Comparison of ENCODE assay signal across 9 cellular contexts in genomic region chr3:183449391-183449790, GRCh38. TPM values are rescaled to one million over a fixed set of nuclear protein-coding genes. Genes with fewer than 3 reads are reported as not detected.
A peak's percentile ranks its signal among the peaks of the same experiment; 100 is the strongest.
DNase-seq lines count a peak whose midpoint lies in the region; ATAC-seq and TF ChIP-seq lines count a peak whose summit lies in the region.
"Had no signal": no experiment of that assay in that cellular context is flagged by ENCODE, and none has a peak within 500 bp of the region (broad histone marks: within the 10 kb centered on the region; RNA-seq: fewer than 3 reads in every experiment).

No MANE protein-coding gene starts in this region.

- H3K27me3 ChIP-seq in BE2C (no peaks in the 10 kb centered on the region), Karpas-422 (ENCODE audit: low read length) (no peaks in the 10 kb centered on the region), mesendoderm (ENCODE audit: insufficient read depth, low read length, poor library complexity) (no peaks in the 10 kb centered on the region), stomach (no peaks in the 10 kb centered on the region)

- H3K4me3 ChIP-seq in BE2C (ENCODE audit: low read depth, low read length) (peak overlapping the region; percentile 79; the same call in 1 of the 2 replicates), Karpas-422 (ENCODE audit: low read length) (peak overlapping the region; percentile 80; the same call in 1 of the 2 replicates), choroid plexus epithelial cell (ENCODE audit: low read depth, low read length) (no peak overlapping the region), mesendoderm (ENCODE audit: low read length) (no peak overlapping the region), stomach (no peak overlapping the region)

- H3K79me2 ChIP-seq in Karpas-422 (ENCODE audit: low read length) = peaks cover 30% of the 10 kb centered on the region
- H3K79me2 ChIP-seq in mesendoderm (ENCODE audit: control insufficient read depth, insufficient read depth, low read length) = peaks cover 10% of the 10 kb centered on the region

- H3K56ac ChIP-seq in mesendoderm (ENCODE audit: low read length) = peak overlapping the region; percentile 58

- peaks cover 6% of the 10 kb centered on the region for H3K79me1 ChIP-seq in mesendoderm (ENCODE audit: low read length)

- H4K20me1 ChIP-seq in Karpas-422 (ENCODE audit: insufficient read depth, low read depth, low read length) = no peaks in the 10 kb centered on the region

- H3K4me1 ChIP-seq in BE2C (no peaks in the 10 kb centered on the region), Karpas-422 (ENCODE audit: low read length) (peaks cover 28% of the 10 kb centered on the region), mesendoderm (ENCODE audit: control insufficient read depth, low read depth, low read length) (peaks cover 2% of the 10 kb centered on the region), stomach (peaks cover 8 to 30% (median 15%) of the 10 kb centered on the region in 4 donors)

- H2AFZ ChIP-seq in Karpas-422 (ENCODE audit: low read length) = no peak overlapping the region

- H2BK120ac ChIP-seq in mesendoderm (ENCODE audit: low read depth, low read length) = no peak overlapping the region

- TF ChIP-seq POLR2A in stomach (IDR thresholded peaks at IDR 0.05) = no peak

- ATAC-seq in GM21526 (IDR thresholded peaks at IDR 0.05; ENCODE audit: low FRiP score, unreplicated experiment) = no peak

- H3K27ac ChIP-seq in Karpas-422 (ENCODE audit: low read length) (no peak overlapping the region), mesendoderm (ENCODE audit: low read depth, low read length) (no peak overlapping the region), stomach (peak overlapping the region in 1 of 5 donors; percentile 0)

- H3K9ac ChIP-seq in Karpas-422 (ENCODE audit: low read length) (peak overlapping the region; percentile 80), mesendoderm (ENCODE audit: low read length) (peak overlapping the region; percentile 57)

- no peak overlapping the region for H2BK5ac ChIP-seq in mesendoderm (ENCODE audit: low read length)

- no peak overlapping the region for H3K4ac ChIP-seq in mesendoderm (ENCODE audit: low read depth, low read length)

- peak overlapping the region; percentile 87 for H3K4me2 ChIP-seq in Karpas-422 (ENCODE audit: low read depth, low read length, poor library complexity, severe bottlenecking)
- H3K4me2 ChIP-seq in mesendoderm (ENCODE audit: low read length) = no peak overlapping the region

- intact Hi-C loops in stomach (cut with DNase I; ENCODE audit: low total_unique reads) = no loop called here

- H3K9me3 ChIP-seq in BE2C (no peaks in the 10 kb centered on the region), Karpas-422 (ENCODE audit: low read length) (peaks cover 3% of the 10 kb centered on the region; the same call in 1 of the 2 replicates), stomach (peaks cover 0 to 3% (median 0%) of the 10 kb centered on the region in 4 donors)

- peak; percentile 32; the same call in 1 of the 2 replicates for TF ChIP-seq CTCF in BE2C (IDR thresholded peaks at IDR 0.05; ENCODE audit: low read depth, low read length)
- peak; percentile 41 for TF ChIP-seq CTCF in choroid plexus epithelial cell (conservative IDR thresholded peaks at IDR 0.05; ENCODE audit: low read depth, low read length)
- TF ChIP-seq CTCF in stomach (IDR thresholded peaks at IDR 0.05) = no peak

- H3K36me3 ChIP-seq in BE2C (peaks cover 10% of the 10 kb centered on the region), Karpas-422 (ENCODE audit: insufficient read depth, low read length) (peaks cover 11% of the 10 kb centered on the region; the same call in 1 of the 2 replicates), mesendoderm (ENCODE audit: control insufficient read depth, insufficient read depth, low read length) (peaks cover 2% of the 10 kb centered on the region), stomach (peaks cover 0 to 26% (median 22%) of the 10 kb centered on the region in 4 donors)

- H3K18ac ChIP-seq in mesendoderm (ENCODE audit: low read length) = no peak overlapping the region

- no peaks in the 10 kb centered on the region for H3K9me2 ChIP-seq in Karpas-422 (replicated peaks; ENCODE audit: insufficient read depth, low read length)

- H2BK15ac ChIP-seq in mesendoderm (replicated peaks; ENCODE audit: low read depth) = no peak overlapping the region

- DNase-seq in BE2C = peak; percentile 48
- DNase-seq in Karpas-422 = peak; percentile 56
- DNase-seq in choroid plexus epithelial cell (ENCODE audit: low read depth) = peak; percentile 66
- peak; percentile 60 for DNase-seq in mesendoderm
- DNase-seq in stomach = no peak
- no peak for DNase-seq in foreskin melanocyte
- DNase-seq in activated T-cell treated with anti-CD3 and anti-CD28 coated beads, Interleukin-2, amount 50 U/mL, for 48 hours = no peak
- DNase-seq: activated gamma-delta T cell had no signal

- WGBS in mesendoderm (ENCODE audit: extremely low coverage, insufficient coverage, low lambda C conversion rate) = no CpG with 5 or more reads among the region's 4 CpGs
- WGBS in stomach, 5 donors = 17 to 39% (median 32%) methylated on average over 4 of the region's 4 CpGs

- no peak overlapping the region for H3K23ac ChIP-seq in mesendoderm (ENCODE audit: low read length)

- no peak overlapping the region for H2AK5ac ChIP-seq in mesendoderm (ENCODE audit: low read length)

- H4K5ac ChIP-seq in mesendoderm (ENCODE audit: low read length) = no peak overlapping the region

- no peak overlapping the region for H4K8ac ChIP-seq in mesendoderm (ENCODE audit: low read depth, low read length)

- TF ChIP-seq EP300 in stomach (IDR thresholded peaks at IDR 0.05) = no peak

RNA-seq across cellular contexts. Expression of gene MCF2L2, which starts 21.0 kb away (rescaled TPM):
- 4.8 TPM for polyA plus RNA-seq in BE2C (2012; ENCODE audit: insufficient read depth, insufficient read length, low read depth)
- total RNA-seq in Karpas-422 (2014; rRNA removed; shearing (Covaris generic); ENCODE audit: low replicate concordance) = 11.3 and 12.2 TPM in 2 replicates
- 1.6 TPM for polyA plus RNA-seq in mesendoderm (2013, experiment 1 of 2)
- 1.8 TPM for polyA plus RNA-seq in mesendoderm (2013, experiment 2 of 2)
- total RNA-seq in stomach = 1 to 10 TPM in 1 of 5 donors, under 1 TPM in 2, not detected in 2; 0.14 to 2.0 (median 0.29) TPM
- polyA plus RNA-seq in stomach = under 1 TPM; 0.05 to 0.46 (median 0.12) TPM

Comparison
In these comparisons a context has a peak if more than half of its experiments do, and no peak if none do; other contexts are left out.
1. DNase-seq: peak in BE2C (single experiment), Karpas-422 (single experiment), choroid plexus epithelial cell (single experiment) and mesendoderm (single experiment); none in stomach (single experiment), foreskin melanocyte (single experiment) and activated T-cell treated with anti-CD3 and anti-CD28 coated beads, Interleukin-2, amount 50 U/mL, for 48 hours (0 of 2).
2. H3K4me3 ChIP-seq: peak in BE2C (single experiment) and Karpas-422 (single experiment); none in choroid plexus epithelial cell (single experiment), mesendoderm (single experiment) and stomach (0 of 4).
3. CTCF ChIP-seq: peak in BE2C (single experiment) and choroid plexus epithelial cell (single experiment); none in stomach (0 of 7).